ENCODE assay signal across 8 cellular contexts in genomic region chr1:167687919-167688519, GRCh38. TPM values are rescaled to one million over a fixed set of nuclear protein-coding genes. Genes with fewer than 3 reads are reported as not detected.
A peak's percentile ranks its signal among the peaks of the same experiment; 100 is the strongest.
DNase-seq lines count a peak whose midpoint lies in the region; ATAC-seq lines count a peak whose summit lies in the region.

No MANE protein-coding gene starts in this region.

- H3K27ac ChIP-seq in caudate nucleus (ENCODE audit: low read depth, low read length), result no peak overlapping the region

- intact Hi-C loops in left colon (cut with DNase I, micrococcal nuclease), result loop anchor here (5.0 to 10.0 kb wide), 2 partner anchors 83 to 86 kb away; no protein-coding TSS in a partner anchor

- peak; percentile 71 for ATAC-seq in HG02798 (IDR thresholded peaks at IDR 0.05; ENCODE audit: poor library complexity, unreplicated experiment)
- ATAC-seq in left colon, result peak; percentile 74
- ATAC-seq in GM19351 (IDR thresholded peaks at IDR 0.05; ENCODE audit: unreplicated experiment), result no peak

- in situ Hi-C loops in G401 (cut with HindIII; ENCODE audit: low sequenced_read_pairs), result no loop called here

- DNase-seq in G401 (ENCODE audit: low spot score), result peak; percentile 90
- peak; percentile 25 for DNase-seq in NCI-H226
- DNase-seq in activated CD4-positive, CD25-positive, alpha-beta regulatory T cell treated with anti-CD3 and anti-CD28 coated beads, Interleukin-2, amount 50 U/mL, for 16 hours (ENCODE audit: low read depth, low spot score), result peak; percentile 69
- DNase-seq in caudate nucleus (lab: John Stamatoyannopoulos, UW), result peak in 49 of 61 donors; percentile 11 to 94 (median 55)
- DNase-seq in left colon, result peak; percentile 56 to 82
- peak; percentile 70 to 71 for DNase-seq in stimulated activated CD4-positive, alpha-beta T cell treated with anti-CD3 and anti-CD28 coated beads, Interleukin-4, amount 100 ng/mL, for 4 hours

RNA-seq across cellular contexts. Expression of gene MPZL1, which starts 33.8 kb away (rescaled TPM):
- total RNA-seq in G401 (2014; rRNA removed; shearing (Covaris generic)), result 94.8 and 155 TPM in 2 replicates
- 100 to 1,000 TPM; 117 to 118 TPM for total RNA-seq in left colon

RNA-seq across cellular contexts. Expression of gene RCSD1, which starts 58.0 kb away (rescaled TPM):
- not detected in 2 replicates for total RNA-seq in G401 (2014; rRNA removed; shearing (Covaris generic))
- 1 to 10 TPM; 5.5 to 8.6 TPM for total RNA-seq in left colon

Comparison
In these comparisons a context has a peak if more than half of its experiments do, and no peak if none do; other contexts are left out.
1. DNase-seq: peak in every context shown above with its lines; median percentile 90 in G401; 70 in stimulated activated CD4-positive, alpha-beta T cell treated with anti-CD3 and anti-CD28 coated beads, Interleukin-4, amount 100 ng/mL, for 4 hours; 69 in activated CD4-positive, CD25-positive, alpha-beta regulatory T cell treated with anti-CD3 and anti-CD28 coated beads, Interleukin-2, amount 50 U/mL, for 16 hours; 69 in left colon; 55 in caudate nucleus; 25 in NCI-H226.